Comparison of ENCODE assay signal across 26 cellular contexts in the genomic region with DNA sequence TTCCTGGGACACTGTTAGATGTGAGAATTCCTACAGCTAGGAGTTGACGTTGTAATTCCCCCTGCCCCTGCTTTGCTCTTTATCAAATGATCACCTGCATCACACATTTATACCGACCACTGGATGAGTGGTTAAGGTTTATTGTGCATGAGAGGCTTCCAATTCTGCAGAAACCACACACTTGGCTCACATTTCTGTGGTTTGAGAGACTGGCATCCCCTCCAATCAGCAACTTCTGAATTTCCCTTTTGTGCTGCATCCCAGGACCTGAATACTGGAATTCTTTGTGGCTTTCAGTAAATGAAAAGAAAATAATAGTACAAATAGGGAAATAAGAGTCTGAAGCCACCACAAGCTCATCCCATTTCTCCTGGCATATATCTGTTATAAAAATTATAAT.
DNase-seq lines count a peak whose midpoint lies in the region; ATAC-seq and TF ChIP-seq lines count a peak whose summit lies in the region.
"Had no signal": no experiment of that assay in that cellular context is flagged by ENCODE, and none has a peak within 500 bp of the region (broad histone marks: within the 10 kb centered on the region; RNA-seq: fewer than 3 reads in every experiment).

No MANE protein-coding gene starts in this region.

- no peak for ATAC-seq in GM23338
- no peak for ATAC-seq in GM18873 (IDR thresholded peaks at IDR 0.05; ENCODE audit: low FRiP score, unreplicated experiment)
- ATAC-seq in stimulated activated memory B cell treated with anti-CD40 and anti-IgM and Interleukin-4, amounts not matched to agents 10 μg/mL and 1 μg/mL and 100 μg/mL, for 72 hours = no peak
- ATAC-seq: activated CD4-positive, CD25-positive, alpha-beta regulatory T cell treated with anti-CD3 and anti-CD28 coated beads, Interleukin-2, amount 50 U/mL, for 24 hours; activated T-cell treated with anti-CD3 and anti-CD28 coated beads, Interleukin-2, amount 50 U/mL, for 4 hours; left lobe of liver had no signal

- no peaks in the 10 kb centered on the region for H3K4me1 ChIP-seq in GM23338 (ENCODE audit: insufficient read depth)
- H3K4me1 ChIP-seq: thyroid gland had no signal

- H3K27me3 Mint-ChIP-seq in GM23338 (ENCODE audit: insufficient read depth, low read depth, poor library complexity) = no peaks in the 10 kb centered on the region
- H3K27me3 Mint-ChIP-seq in stimulated activated memory B cell treated with anti-CD40 and anti-IgM and Interleukin-4, amounts not matched to agents 10 μg/mL and 1 μg/mL and 100 μg/mL, for 72 hours = no peaks in the 10 kb centered on the region
- H3K27me3 Mint-ChIP-seq: CD4-positive, alpha-beta T cell; dendritic cell treated with granulocyte-macrophage colony-stimulating factor and Interleukin-4, amounts not matched to agents 40 ng/mL and 50 ng/mL, for 4 days had no signal

- H3K36me3 Mint-ChIP-seq in GM23338 (ENCODE audit: low read depth) = peaks cover 37% of the 10 kb centered on the region
- H3K36me3 Mint-ChIP-seq in stimulated activated memory B cell treated with anti-CD40 and anti-IgM and Interleukin-4, amounts not matched to agents 10 μg/mL and 1 μg/mL and 100 μg/mL, for 72 hours = no peaks in the 10 kb centered on the region

- H3K4me3 ChIP-seq in cardiac fibroblast (replicated peaks in 1 of 2; ENCODE audit: low read depth in 2 of 2, low read length in 2 of 2) (no peak overlapping the region), GM23338 (no peak overlapping the region)
- H3K4me3 ChIP-seq: thyroid gland had no signal

- H3K9me2 ChIP-seq in GM23338 (ENCODE audit: insufficient read depth) = peaks cover 14% of the 10 kb centered on the region; the same call in 1 of the 2 replicates

- DNase-seq in DMS79 treated with DMSO at 0.1 percent for 48 hours (lab: John Stamatoyannopoulos, UW) (peak; percentile 63), NCI-H226 (peak; percentile 67), cardiac fibroblast (ENCODE audit: low read depth in 2 of 2) (peak; percentile 55 to 74), kidney glomerular epithelial cell (lab: John Stamatoyannopoulos, UW) (peak; percentile 28), GM23338 (ENCODE audit: low spot score) (no peak), COR-L47 (lab: John Stamatoyannopoulos, UW) (no peak)
- DNase-seq: activated CD8-positive, alpha-beta memory T cell treated with anti-CD3 and anti-CD28 coated beads for 24 hours; activated naive CD4-positive, alpha-beta T cell treated with anti-CD3 and anti-CD28 coated beads for 36 hours; activated T-cell treated with anti-CD3 and anti-CD28 coated beads, Interleukin-2, amount 50 U/mL, for 4 hours; CD4-positive, alpha-beta T cell; HCEC 1CT; Kasumi-1; NCI-H1092 treated with DMSO at 0.1 percent for 48 hours; NCI-H2081 treated with DMSO at 0.1 percent for 48 hours; NCI-H524 treated with DMSO at 0.1 percent for 48 hours; nephron progenitor cell; posterior cingulate gyrus; RPMI8226; stimulated activated CD4-positive, alpha-beta T cell treated with anti-CD3 and anti-CD28 coated beads, Interleukin-1b, Interleukin-23, amount 100 ng/mL, for 48 hours; stimulated activated naive CD4-positive, alpha-beta T cell treated with Interleukin-2 at 50 U/mL for 16 hours; thyroid gland had no signal

- H3K79me2 ChIP-seq in GM23338 (replicated peaks; ENCODE audit: insufficient read depth) = no peaks in the 10 kb centered on the region

- no peaks in the 10 kb centered on the region for H4K20me1 ChIP-seq in GM23338 (replicated peaks; ENCODE audit: insufficient read depth)

- H3F3A ChIP-seq in GM23338 (replicated peaks; ENCODE audit: low read depth) = no peaks in the 10 kb centered on the region

- H2AFZ ChIP-seq in GM23338 = no peak overlapping the region

- no peaks in the 10 kb centered on the region for H3K4me1 Mint-ChIP-seq in GM23338
- no peaks in the 10 kb centered on the region for H3K4me1 Mint-ChIP-seq in stimulated activated memory B cell treated with anti-CD40 and anti-IgM and Interleukin-4, amounts not matched to agents 10 μg/mL and 1 μg/mL and 100 μg/mL, for 72 hours
- H3K4me1 Mint-ChIP-seq: nephron progenitor cell had no signal

- no peaks in the 10 kb centered on the region for H3K27me3 ChIP-seq in GM23338 (ENCODE audit: insufficient read depth)
- H3K27me3 ChIP-seq: thyroid gland had no signal

- H3K27ac Mint-ChIP-seq in GM23338 = no peak overlapping the region
- H3K27ac Mint-ChIP-seq in stimulated activated memory B cell treated with anti-CD40 and anti-IgM and Interleukin-4, amounts not matched to agents 10 μg/mL and 1 μg/mL and 100 μg/mL, for 72 hours = no peak overlapping the region
- H3K27ac Mint-ChIP-seq: activated naive CD4-positive, alpha-beta T cell treated with anti-CD3 and anti-CD28 coated beads for 36 hours; CD4-positive, alpha-beta T cell; dendritic cell treated with granulocyte-macrophage colony-stimulating factor and Interleukin-4, amounts not matched to agents 40 ng/mL and 50 ng/mL, for 4 days; nephron progenitor cell had no signal

- no peak overlapping the region for H3K4me3 Mint-ChIP-seq in GM23338
- no peak overlapping the region for H3K4me3 Mint-ChIP-seq in stimulated activated memory B cell treated with anti-CD40 and anti-IgM and Interleukin-4, amounts not matched to agents 10 μg/mL and 1 μg/mL and 100 μg/mL, for 72 hours
- H3K4me3 Mint-ChIP-seq: activated naive CD4-positive, alpha-beta T cell treated with anti-CD3 and anti-CD28 coated beads for 36 hours; activated T-cell treated with anti-CD3 and anti-CD28 coated beads, Interleukin-2, amount 50 U/mL, for 4 hours; CD4-positive, alpha-beta T cell; dendritic cell treated with granulocyte-macrophage colony-stimulating factor and Interleukin-4, amounts not matched to agents 40 ng/mL and 50 ng/mL, for 4 days; nephron progenitor cell had no signal

- peaks cover 13% of the 10 kb centered on the region for H3K36me3 ChIP-seq in GM23338 (ENCODE audit: insufficient read depth)
- H3K36me3 ChIP-seq: thyroid gland had no signal

- TF ChIP-seq CTCF in cardiac fibroblast (IDR thresholded peaks at IDR 0.05; ENCODE audit: low read depth, low read length) = no peak
- TF ChIP-seq CTCF in GM23338 (conservative IDR thresholded peaks at IDR 0.05; ENCODE audit: low read depth in 2 of 2) = no peak

- no peak overlapping the region for H3K4me2 ChIP-seq in GM23338

- peaks cover 29% of the 10 kb centered on the region for H3K9me3 Mint-ChIP-seq in GM23338
- peaks cover 13% of the 10 kb centered on the region for H3K9me3 Mint-ChIP-seq in stimulated activated memory B cell treated with anti-CD40 and anti-IgM and Interleukin-4, amounts not matched to agents 10 μg/mL and 1 μg/mL and 100 μg/mL, for 72 hours
- H3K9me3 Mint-ChIP-seq: dendritic cell treated with granulocyte-macrophage colony-stimulating factor and Interleukin-4, amounts not matched to agents 40 ng/mL and 50 ng/mL, for 4 days had no signal

- H3K27ac ChIP-seq in GM23338 (ENCODE audit: low read depth) = no peak overlapping the region
- H3K27ac ChIP-seq: thyroid gland had no signal

TF ChIP-seq in GM23338, 12 proteins besides CTCF, POLR2A, EP300 and RAD21:
- TF ChIP-seq JUNB (IDR thresholded peaks at IDR 0.05; ENCODE audit: unreplicated experiment) = no peak
- no peak for TF ChIP-seq ZNF114 (CRISPR knock-in tag; IDR thresholded peaks at IDR 0.05)
- TF ChIP-seq ZNF331 (CRISPR knock-in tag; IDR thresholded peaks at IDR 0.05; ENCODE audit: low read depth) = no peak
- TF ChIP-seq CREB1 (CRISPR knock-in tag; IDR thresholded peaks at IDR 0.05; ENCODE audit: low read depth) = no peak

Comparison
In these comparisons a context has a peak if more than half of its experiments do, and no peak if none do; other contexts are left out.
1. DNase-seq: peak in DMS79 treated with DMSO at 0.1 percent for 48 hours (single experiment), NCI-H226 (single experiment), cardiac fibroblast (2 of 2) and kidney glomerular epithelial cell (single experiment); none in GM23338 (single experiment) and COR-L47 (single experiment).